ENCODE assay signal across 1 cellular context in genomic region chr19:45643024-45643926, GRCh38.
A peak's percentile ranks its signal among the peaks of the same experiment; 100 is the strongest.
TF ChIP-seq lines count a peak whose summit lies in the region.

No MANE protein-coding gene starts in this region.

TF ChIP-seq in HepG2, 621 proteins besides CTCF, POLR2A, EP300 and RAD21 (continued from another document and continues in another):
- TF ChIP-seq ZNF382 (CRISPR knock-in tag; IDR thresholded peaks at IDR 0.05; ENCODE audit: borderline replicate concordance) (no peak), RFXAP (CRISPR knock-in tag; IDR thresholded peaks at IDR 0.05; ENCODE audit: borderline replicate concordance) (no peak), ZBTB42 (CRISPR knock-in tag; IDR thresholded peaks at IDR 0.05) (no peak), KDM6A (CRISPR knock-in tag; IDR thresholded peaks at IDR 0.05; ENCODE audit: low read depth) (no peak), ZNF740 (CRISPR knock-in tag; IDR thresholded peaks at IDR 0.05) (no peak; the same call in 1 of the 2 replicates), ZNF629 (CRISPR knock-in tag; conservative IDR thresholded peaks at IDR 0.05) (no peak), GATAD1 (CRISPR knock-in tag; IDR thresholded peaks at IDR 0.05) (no peak; the same call in 1 of the 2 replicates), FOSL1 (CRISPR knock-in tag; IDR thresholded peaks at IDR 0.05; ENCODE audit: borderline replicate concordance) (no peak), SRSF9 (IDR thresholded peaks at IDR 0.05; ENCODE audit: borderline replicate concordance, insufficient read depth, low read depth, low read length, poor library complexity, severe bottlenecking) (no peak), REPIN1 (CRISPR knock-in tag; IDR thresholded peaks at IDR 0.05; ENCODE audit: borderline replicate concordance, low read depth) (no peak), ZNF777 (CRISPR knock-in tag; IDR thresholded peaks at IDR 0.05) (peak; percentile 63), PBX2 (CRISPR knock-in tag; IDR thresholded peaks at IDR 0.05) (no peak), NR2F1 (CRISPR knock-in tag; IDR thresholded peaks at IDR 0.05) (no peak), ZNF761 (CRISPR knock-in tag; conservative IDR thresholded peaks at IDR 0.05) (no peak), KMT2B (CRISPR knock-in tag; IDR thresholded peaks at IDR 0.05) (no peak), HOXA3 (CRISPR knock-in tag; IDR thresholded peaks at IDR 0.05) (0 out of 2 replicates have a peak, but pooled peaks have one; percentile 24), PAWR (CRISPR knock-in tag; IDR thresholded peaks at IDR 0.05; ENCODE audit: borderline replicate concordance) (no peak), RNF2 (conservative IDR thresholded peaks at IDR 0.05; ENCODE audit: low read depth) (no peak), NFYC (CRISPR knock-in tag; IDR thresholded peaks at IDR 0.05) (no peak), ZBTB38 (CRISPR knock-in tag; IDR thresholded peaks at IDR 0.05) (no peak), ZNF512B (CRISPR knock-in tag; IDR thresholded peaks at IDR 0.05; ENCODE audit: borderline replicate concordance) (no peak), POLR2AphosphoS5 (IDR thresholded peaks at IDR 0.05; ENCODE audit: low read depth, low read length) (no peak), IKZF1 (IDR thresholded peaks at IDR 0.05) (no peak), ZNF879 (CRISPR knock-in tag; IDR thresholded peaks at IDR 0.05) (no peak), ZNF20 (CRISPR knock-in tag; IDR thresholded peaks at IDR 0.05) (no peak), E2F2 (CRISPR knock-in tag; IDR thresholded peaks at IDR 0.05; ENCODE audit: borderline replicate concordance) (no peak), TCF7 (IDR thresholded peaks at IDR 0.05; ENCODE audit: low read depth) (no peak), JUNB (CRISPR knock-in tag; IDR thresholded peaks at IDR 0.05; ENCODE audit: borderline replicate concordance) (no peak), XRCC5 (optimal IDR thresholded peaks at IDR 0.05; ENCODE audit: low read length) (no peak), SMARCC2 (IDR thresholded peaks at IDR 0.05) (no peak), PRDM4 (CRISPR knock-in tag; IDR thresholded peaks at IDR 0.05; ENCODE audit: borderline replicate concordance) (no peak), MEIS2 (CRISPR knock-in tag; IDR thresholded peaks at IDR 0.05) (no peak), KLF11 (CRISPR knock-in tag; IDR thresholded peaks at IDR 0.05) (no peak)
- TF ChIP-seq, protein P1, sequence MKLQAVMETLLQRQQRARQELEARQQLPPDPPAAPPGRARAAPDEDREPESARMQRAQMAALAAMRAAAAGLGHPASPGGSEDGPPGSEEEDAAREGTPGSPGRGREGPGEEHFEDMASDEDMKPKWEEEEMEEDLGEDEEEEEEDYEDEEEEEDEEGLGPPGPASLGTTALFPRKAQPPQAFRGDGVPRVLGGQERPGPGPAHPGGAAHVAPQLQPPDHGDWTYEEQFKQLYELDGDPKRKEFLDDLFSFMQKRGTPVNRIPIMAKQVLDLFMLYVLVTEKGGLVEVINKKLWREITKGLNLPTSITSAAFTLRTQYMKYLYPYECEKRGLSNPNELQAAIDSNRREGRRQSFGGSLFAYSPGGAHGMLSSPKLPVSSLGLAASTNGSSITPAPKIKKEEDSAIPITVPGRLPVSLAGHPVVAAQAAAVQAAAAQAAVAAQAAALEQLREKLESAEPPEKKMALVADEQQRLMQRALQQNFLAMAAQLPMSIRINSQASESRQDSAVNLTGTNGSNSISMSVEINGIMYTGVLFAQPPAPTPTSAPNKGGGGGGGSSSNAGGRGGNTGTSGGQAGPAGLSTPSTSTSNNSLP (IDR thresholded peaks at IDR 0.05; ENCODE audit: low read depth, low read length): no peak
- TF ChIP-seq, protein P2, sequence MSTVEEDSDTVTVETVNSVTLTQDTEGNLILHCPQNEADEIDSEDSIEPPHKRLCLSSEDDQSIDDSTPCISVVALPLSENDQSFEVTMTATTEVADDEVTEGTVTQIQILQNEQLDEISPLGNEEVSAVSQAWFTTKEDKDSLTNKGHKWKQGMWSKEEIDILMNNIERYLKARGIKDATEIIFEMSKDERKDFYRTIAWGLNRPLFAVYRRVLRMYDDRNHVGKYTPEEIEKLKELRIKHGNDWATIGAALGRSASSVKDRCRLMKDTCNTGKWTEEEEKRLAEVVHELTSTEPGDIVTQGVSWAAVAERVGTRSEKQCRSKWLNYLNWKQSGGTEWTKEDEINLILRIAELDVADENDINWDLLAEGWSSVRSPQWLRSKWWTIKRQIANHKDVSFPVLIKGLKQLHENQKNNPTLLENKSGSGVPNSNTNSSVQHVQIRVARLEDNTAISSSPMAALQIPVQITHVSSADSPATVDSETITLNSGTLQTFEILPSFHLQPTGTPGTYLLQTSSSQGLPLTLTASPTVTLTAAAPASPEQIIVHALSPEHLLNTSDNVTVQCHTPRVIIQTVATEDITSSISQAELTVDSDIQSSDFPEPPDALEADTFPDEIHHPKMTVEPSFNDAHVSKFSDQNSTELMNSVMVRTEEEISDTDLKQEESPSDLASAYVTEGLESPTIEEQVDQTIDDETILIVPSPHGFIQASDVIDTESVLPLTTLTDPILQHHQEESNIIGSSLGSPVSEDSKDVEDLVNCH (CRISPR knock-in tag; IDR thresholded peaks at IDR 0.05): no peak
- TF ChIP-seq, protein P3, sequence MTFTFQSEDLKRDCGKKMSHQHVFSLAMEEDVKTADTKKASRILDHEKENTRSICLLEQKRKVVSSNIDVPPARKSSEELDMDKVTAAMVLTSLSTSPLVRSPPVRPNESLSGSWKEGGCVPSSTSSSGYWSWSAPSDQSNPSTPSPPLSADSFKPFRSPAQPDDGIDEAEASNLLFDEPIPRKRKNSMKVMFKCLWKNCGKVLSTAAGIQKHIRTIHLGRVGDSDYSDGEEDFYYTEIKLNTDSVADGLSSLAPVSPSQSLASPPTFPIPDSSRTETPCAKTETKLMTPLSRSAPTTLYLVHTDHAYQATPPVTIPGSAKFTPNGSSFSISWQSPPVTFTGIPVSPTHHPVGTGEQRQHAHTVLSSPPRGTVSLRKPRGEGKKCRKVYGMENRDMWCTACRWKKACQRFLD (CRISPR knock-in tag; IDR thresholded peaks at IDR 0.05; ENCODE audit: borderline replicate concordance): no peak
- TF ChIP-seq, protein P4, sequence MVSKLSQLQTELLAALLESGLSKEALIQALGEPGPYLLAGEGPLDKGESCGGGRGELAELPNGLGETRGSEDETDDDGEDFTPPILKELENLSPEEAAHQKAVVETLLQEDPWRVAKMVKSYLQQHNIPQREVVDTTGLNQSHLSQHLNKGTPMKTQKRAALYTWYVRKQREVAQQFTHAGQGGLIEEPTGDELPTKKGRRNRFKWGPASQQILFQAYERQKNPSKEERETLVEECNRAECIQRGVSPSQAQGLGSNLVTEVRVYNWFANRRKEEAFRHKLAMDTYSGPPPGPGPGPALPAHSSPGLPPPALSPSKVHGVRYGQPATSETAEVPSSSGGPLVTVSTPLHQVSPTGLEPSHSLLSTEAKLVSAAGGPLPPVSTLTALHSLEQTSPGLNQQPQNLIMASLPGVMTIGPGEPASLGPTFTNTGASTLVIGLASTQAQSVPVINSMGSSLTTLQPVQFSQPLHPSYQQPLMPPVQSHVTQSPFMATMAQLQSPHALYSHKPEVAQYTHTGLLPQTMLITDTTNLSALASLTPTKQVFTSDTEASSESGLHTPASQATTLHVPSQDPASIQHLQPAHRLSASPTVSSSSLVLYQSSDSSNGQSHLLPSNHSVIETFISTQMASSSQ (IDR thresholded peaks at IDR 0.05; ENCODE audit: low read depth): no peak
- TF ChIP-seq, protein P4 (CRISPR knock-in tag; IDR thresholded peaks at IDR 0.05; ENCODE audit: borderline replicate concordance): no peak
- TF ChIP-seq, protein P5, sequence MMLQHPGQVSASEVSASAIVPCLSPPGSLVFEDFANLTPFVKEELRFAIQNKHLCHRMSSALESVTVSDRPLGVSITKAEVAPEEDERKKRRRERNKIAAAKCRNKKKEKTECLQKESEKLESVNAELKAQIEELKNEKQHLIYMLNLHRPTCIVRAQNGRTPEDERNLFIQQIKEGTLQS (CRISPR knock-in tag; IDR thresholded peaks at IDR 0.05): no peak
- TF ChIP-seq, protein P6, sequence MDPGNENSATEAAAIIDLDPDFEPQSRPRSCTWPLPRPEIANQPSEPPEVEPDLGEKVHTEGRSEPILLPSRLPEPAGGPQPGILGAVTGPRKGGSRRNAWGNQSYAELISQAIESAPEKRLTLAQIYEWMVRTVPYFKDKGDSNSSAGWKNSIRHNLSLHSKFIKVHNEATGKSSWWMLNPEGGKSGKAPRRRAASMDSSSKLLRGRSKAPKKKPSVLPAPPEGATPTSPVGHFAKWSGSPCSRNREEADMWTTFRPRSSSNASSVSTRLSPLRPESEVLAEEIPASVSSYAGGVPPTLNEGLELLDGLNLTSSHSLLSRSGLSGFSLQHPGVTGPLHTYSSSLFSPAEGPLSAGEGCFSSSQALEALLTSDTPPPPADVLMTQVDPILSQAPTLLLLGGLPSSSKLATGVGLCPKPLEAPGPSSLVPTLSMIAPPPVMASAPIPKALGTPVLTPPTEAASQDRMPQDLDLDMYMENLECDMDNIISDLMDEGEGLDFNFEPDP (CRISPR knock-in tag; conservative IDR thresholded peaks at IDR 0.05): no peak
- TF ChIP-seq, protein P7, sequence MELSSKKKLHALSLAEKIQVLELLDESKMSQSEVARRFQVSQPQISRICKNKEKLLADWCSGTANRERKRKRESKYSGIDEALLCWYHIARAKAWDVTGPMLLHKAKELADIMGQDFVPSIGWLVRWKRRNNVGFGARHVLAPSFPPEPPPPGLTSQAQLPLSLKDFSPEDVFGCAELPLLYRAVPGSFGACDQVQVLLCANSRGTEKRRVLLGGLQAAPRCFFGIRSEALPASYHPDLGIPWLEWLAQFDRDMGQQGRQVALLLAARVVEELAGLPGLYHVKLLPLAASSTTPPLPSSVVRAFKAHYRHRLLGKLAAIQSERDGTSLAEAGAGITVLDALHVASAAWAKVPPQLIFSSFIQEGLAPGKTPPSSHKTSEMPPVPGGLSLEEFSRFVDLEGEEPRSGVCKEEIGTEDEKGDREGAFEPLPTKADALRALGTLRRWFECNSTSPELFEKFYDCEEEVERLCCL (CRISPR knock-in tag; IDR thresholded peaks at IDR 0.05; ENCODE audit: borderline replicate concordance): no peak
